Comparison of ENCODE assay signal across 1 cellular context in genomic region chr22:39910875-39911601, GRCh38.
TF ChIP-seq lines count a peak whose summit lies in the region.

No MANE protein-coding gene starts in this region.

TF ChIP-seq in H1, 55 proteins besides CTCF, POLR2A, EP300 and RAD21:
- no peak for TF ChIP-seq HDAC6 (IDR thresholded peaks at IDR 0.05; ENCODE audit: low read depth, low read length)
- TF ChIP-seq SIRT6 (IDR thresholded peaks at IDR 0.05; ENCODE audit: low read length), result no peak
